8 cellular contexts compared by ENCODE assay signal in genomic region chr17:5418858-5419355, GRCh38. TPM values are rescaled to one million over a fixed set of nuclear protein-coding genes. Genes with fewer than 3 reads are reported as not detected.
DNase-seq lines count a peak whose midpoint lies in the region; ATAC-seq and TF ChIP-seq lines count a peak whose summit lies in the region.

No MANE protein-coding gene starts in this region.

- H3K4me1 Mint-ChIP-seq in CD4-positive, CD25-positive, alpha-beta regulatory T cell = peaks cover 22 to 61% (median 28%) of the 10 kb centered on the region in 4 donors
- H3K4me1 Mint-ChIP-seq in activated B cell treated with CpG ODN at 0.5 μM for 24 hours = peaks cover 51% of the 10 kb centered on the region
- H3K4me1 Mint-ChIP-seq in dendritic cell treated with granulocyte-macrophage colony-stimulating factor and Interleukin-4, amounts not matched to agents 40 ng/mL and 50 ng/mL, for 4 days (ENCODE audit: low read depth) = peaks cover 11% of the 10 kb centered on the region

- H3K4me3 Mint-ChIP-seq in CD4-positive, CD25-positive, alpha-beta regulatory T cell = peak overlapping the region; percentile 94 to 100 (median 98)
- peak overlapping the region; percentile 100 for H3K4me3 Mint-ChIP-seq in activated B cell treated with CpG ODN at 0.5 μM for 24 hours
- H3K4me3 Mint-ChIP-seq in dendritic cell treated with granulocyte-macrophage colony-stimulating factor and Interleukin-4, amounts not matched to agents 40 ng/mL and 50 ng/mL, for 4 days = peak overlapping the region; percentile 100

- peak overlapping the region; percentile 95 to 100 (median 99) for H3K27ac Mint-ChIP-seq in CD4-positive, CD25-positive, alpha-beta regulatory T cell
- H3K27ac Mint-ChIP-seq in activated B cell treated with CpG ODN at 0.5 μM for 24 hours = peak overlapping the region; percentile 100
- peak overlapping the region; percentile 93 for H3K27ac Mint-ChIP-seq in dendritic cell treated with granulocyte-macrophage colony-stimulating factor and Interleukin-4, amounts not matched to agents 40 ng/mL and 50 ng/mL, for 4 days

- TF ChIP-seq CTCF in activated B cell treated with CpG ODN at 0.5 μM for 24 hours (IDR thresholded peaks at IDR 0.05) = no peak

- peak overlapping the region; percentile 97 for H3K4me3 ChIP-seq in CD4-positive, CD25-positive, alpha-beta regulatory T cell (ENCODE audit: low read depth, low read length)
- peak overlapping the region; percentile 87 for H3K4me3 ChIP-seq in mesodermal cell (ENCODE audit: extremely low read depth, insufficient read depth, low read length, poor library complexity, severe bottlenecking)

- H3K4me1 ChIP-seq in CD4-positive, CD25-positive, alpha-beta regulatory T cell (ENCODE audit: control insufficient read depth, insufficient read depth, low read length, poor library complexity, severe bottlenecking) = peaks cover 43% of the 10 kb centered on the region
- peaks cover 15% of the 10 kb centered on the region for H3K4me1 ChIP-seq in mesodermal cell (ENCODE audit: control insufficient read depth, insufficient read depth, low read length, poor library complexity, severe bottlenecking)

- DNase-seq in CD4-positive, CD25-positive, alpha-beta regulatory T cell = peak; percentile 59 to 89 (median 83)
- DNase-seq in Kasumi-1 (lab: John Stamatoyannopoulos, UW) = peak; percentile 23 to 57
- no peak for DNase-seq in activated B cell treated with CpG ODN at 0.5 μM for 24 hours
- DNase-seq in stimulated activated CD8-positive, alpha-beta memory T cell treated with anti-CD3 and anti-CD28 coated beads, Interleukin-4, amount 100 ng/mL, for 48 hours = peak; percentile 73

- H3K27me3 ChIP-seq in CD4-positive, CD25-positive, alpha-beta regulatory T cell (ENCODE audit: control insufficient read depth, insufficient read depth, low read length) = no peaks in the 10 kb centered on the region

- peak; percentile 28 to 38 for ATAC-seq in CD4-positive, CD25-positive, alpha-beta regulatory T cell (ENCODE audit: low read depth in 2 of 2)
- peak; percentile 31 for ATAC-seq in GM19452 (IDR thresholded peaks at IDR 0.05; ENCODE audit: unreplicated experiment)
- ATAC-seq in activated B cell treated with CpG ODN at 0.5 μM for 24 hours (ENCODE audit: low read depth) = peak; percentile 46
- no peak for ATAC-seq in GM19463 (IDR thresholded peaks at IDR 0.05; ENCODE audit: unreplicated experiment)

- peaks cover 24% of the 10 kb centered on the region for H3K36me3 Mint-ChIP-seq in CD4-positive, CD25-positive, alpha-beta regulatory T cell
- H3K36me3 Mint-ChIP-seq in activated B cell treated with CpG ODN at 0.5 μM for 24 hours (ENCODE audit: low read depth) = peaks cover 73% of the 10 kb centered on the region
- peaks cover 74% of the 10 kb centered on the region for H3K36me3 Mint-ChIP-seq in dendritic cell treated with granulocyte-macrophage colony-stimulating factor and Interleukin-4, amounts not matched to agents 40 ng/mL and 50 ng/mL, for 4 days (ENCODE audit: low read depth)

- CTCF ChIA-PET in activated B cell treated with CpG ODN at 0.5 μM for 24 hours (lab: Charles Lee) = interaction anchor here (2.5 kb wide), 1 partner anchor 21 kb away, joined by 24 read pairs; the partner anchor contains the start of gene C1QBP

- POLR2A ChIA-PET in activated B cell treated with CpG ODN at 0.5 μM for 24 hours (lab: Charles Lee) = interaction anchor here (0.7 to 3.5 kb wide), 24 partner anchors 9 to 1566 kb away, joined by 3 to 39 read pairs (median 4); partner anchors contain the start of genes C1QBP, DERL2, DHX33 and MIS12

- WGBS in mesodermal cell (ENCODE audit: insufficient coverage in 2 of 2), 2 experiments = 0 to 1% methylated on average over 15 to 26 of the region's 26 CpGs

- no peaks in the 10 kb centered on the region for H3K9me3 Mint-ChIP-seq in CD4-positive, CD25-positive, alpha-beta regulatory T cell
- no peaks in the 10 kb centered on the region for H3K9me3 Mint-ChIP-seq in activated B cell treated with CpG ODN at 0.5 μM for 24 hours
- no peaks in the 10 kb centered on the region for H3K9me3 Mint-ChIP-seq in dendritic cell treated with granulocyte-macrophage colony-stimulating factor and Interleukin-4, amounts not matched to agents 40 ng/mL and 50 ng/mL, for 4 days

- H3K27ac ChIP-seq in CD4-positive, CD25-positive, alpha-beta regulatory T cell (ENCODE audit: insufficient read depth, low read length, poor library complexity, severe bottlenecking) = peak overlapping the region; percentile 99
- peak overlapping the region; percentile 83 for H3K27ac ChIP-seq in mesodermal cell (ENCODE audit: low read depth, low read length, severe bottlenecking)

- no peaks in the 10 kb centered on the region for H3K9me3 ChIP-seq in CD4-positive, CD25-positive, alpha-beta regulatory T cell (ENCODE audit: control insufficient read depth in 2 of 2, low read length in 2 of 2)
- no peaks in the 10 kb centered on the region for H3K9me3 ChIP-seq in mesodermal cell (ENCODE audit: control insufficient read depth, low read length)

- peaks cover 58% of the 10 kb centered on the region for H3K36me3 ChIP-seq in CD4-positive, CD25-positive, alpha-beta regulatory T cell (ENCODE audit: control insufficient read depth, insufficient read depth, low read length)
- H3K36me3 ChIP-seq in mesodermal cell (ENCODE audit: control insufficient read depth, insufficient read depth, low read length) = peaks cover 61% of the 10 kb centered on the region

- intact Hi-C loops in activated B cell treated with CpG ODN at 0.5 μM for 24 hours (cut with micrococcal nuclease) = loop anchor here (1.0 to 5.0 kb wide), 5 partner anchors 50 to 1277 kb away; partner anchors contain the start of genes CYB5D2, DERL2, MIS12 and PFN1
- intact Hi-C loops in dendritic cell treated with granulocyte-macrophage colony-stimulating factor and Interleukin-4, amounts not matched to agents 40 ng/mL and 50 ng/mL, for 4 days (cut with micrococcal nuclease) = loop anchor here (1.0 kb wide), 2 partner anchors 20 to 67 kb away; partner anchors contain the start of genes C1QBP, DERL2 and MIS12

- no peaks in the 10 kb centered on the region for H3K27me3 Mint-ChIP-seq in CD4-positive, CD25-positive, alpha-beta regulatory T cell
- H3K27me3 Mint-ChIP-seq in activated B cell treated with CpG ODN at 0.5 μM for 24 hours = no peaks in the 10 kb centered on the region
- no peaks in the 10 kb centered on the region for H3K27me3 Mint-ChIP-seq in dendritic cell treated with granulocyte-macrophage colony-stimulating factor and Interleukin-4, amounts not matched to agents 40 ng/mL and 50 ng/mL, for 4 days

RNA-seq across cellular contexts. Expression of gene NUP88, which starts 0.6 kb away (rescaled TPM):
- 128 TPM for total RNA-seq in CD4-positive, CD25-positive, alpha-beta regulatory T cell
- polyA plus RNA-seq in CD4-positive, CD25-positive, alpha-beta regulatory T cell = 100 to 1,000 TPM in 2 of 4 donors, 10 to 100 TPM in 2; 86.5 to 130 (median 101) TPM
- total RNA-seq in activated B cell treated with CpG ODN at 0.5 μM for 24 hours = 158 and 187 TPM in 2 replicates
- polyA plus RNA-seq in mesodermal cell (2013, experiment 1 of 2) = 71.2 TPM
- polyA plus RNA-seq in mesodermal cell (2013, experiment 2 of 2) = 66.1 TPM

RNA-seq across cellular contexts. Expression of gene RPAIN, which starts 1.1 kb away (rescaled TPM):
- total RNA-seq in CD4-positive, CD25-positive, alpha-beta regulatory T cell = 79.3 TPM
- 10 to 100 TPM; 32.3 to 39.1 (median 35.2) TPM for polyA plus RNA-seq in CD4-positive, CD25-positive, alpha-beta regulatory T cell
- total RNA-seq in activated B cell treated with CpG ODN at 0.5 μM for 24 hours = 70.4 and 87.7 TPM in 2 replicates
- 51.3 TPM for polyA plus RNA-seq in mesodermal cell (2013, experiment 1 of 2)
- 52.7 TPM for polyA plus RNA-seq in mesodermal cell (2013, experiment 2 of 2)

RNA-seq across cellular contexts. Expression of gene C1QBP, which starts 20.0 kb away (rescaled TPM):
- total RNA-seq in CD4-positive, CD25-positive, alpha-beta regulatory T cell = 58.4 TPM
- polyA plus RNA-seq in CD4-positive, CD25-positive, alpha-beta regulatory T cell = 100 to 1,000 TPM; 226 to 285 (median 258) TPM
- total RNA-seq in activated B cell treated with CpG ODN at 0.5 μM for 24 hours = 160 and 177 TPM in 2 replicates
- 220 TPM for polyA plus RNA-seq in mesodermal cell (2013, experiment 1 of 2)
- 228 TPM for polyA plus RNA-seq in mesodermal cell (2013, experiment 2 of 2)

RNA-seq across cellular contexts. Expression of gene DHX33, which starts 49.9 kb away (rescaled TPM):
- 8.7 TPM for total RNA-seq in CD4-positive, CD25-positive, alpha-beta regulatory T cell
- 1 to 10 TPM in 1 of 4 donors, under 1 TPM in 3; 0.60 to 1.1 (median 0.76) TPM for polyA plus RNA-seq in CD4-positive, CD25-positive, alpha-beta regulatory T cell
- 17.7 and 19.9 TPM in 2 replicates for total RNA-seq in activated B cell treated with CpG ODN at 0.5 μM for 24 hours
- polyA plus RNA-seq in mesodermal cell (2013, experiment 1 of 2) = 13.6 TPM
- 12.5 TPM for polyA plus RNA-seq in mesodermal cell (2013, experiment 2 of 2)
